Comparison of ENCODE assay signal across 19 cellular contexts in genomic region chr5:125465703-125466102, GRCh38.
"Had no signal": no experiment of that assay in that cellular context is flagged by ENCODE, and none has a peak within 500 bp of the region (broad histone marks: within the 10 kb centered on the region; RNA-seq: fewer than 3 reads in every experiment).

No MANE protein-coding gene starts in this region.

- H3K36me3 Mint-ChIP-seq: naive thymus-derived CD4-positive, alpha-beta T cell had no signal

- H3K9me3 ChIP-seq: heart left ventricle, right atrium auricular region, sigmoid colon, stomach, thoracic aorta, transverse colon had no signal

- H3K27me3 Mint-ChIP-seq: naive thymus-derived CD4-positive, alpha-beta T cell had no signal

- H3K27ac Mint-ChIP-seq: endodermal cell; naive thymus-derived CD4-positive, alpha-beta T cell had no signal

- H3K4me3 ChIP-seq: coronary artery, heart left ventricle, right atrium auricular region, sigmoid colon, skin epidermis, stomach, thoracic aorta, transverse colon had no signal

- H3K4me3 Mint-ChIP-seq: endodermal cell; naive thymus-derived CD4-positive, alpha-beta T cell had no signal

- H3K4me1 Mint-ChIP-seq: naive thymus-derived CD4-positive, alpha-beta T cell had no signal

- H3K27ac ChIP-seq: coronary artery, heart left ventricle, sigmoid colon, skin epidermis, stomach, thoracic aorta, transverse colon had no signal

- ATAC-seq: heart left ventricle; naive thymus-derived CD4-positive, alpha-beta T cell had no signal

- H3K27me3 ChIP-seq: heart left ventricle, right atrium auricular region, sigmoid colon, stomach, transverse colon had no signal

- H3K4me1 ChIP-seq: heart left ventricle, right atrium auricular region, sigmoid colon, stomach, transverse colon had no signal

- H3K36me3 ChIP-seq: heart left ventricle, right atrium auricular region, sigmoid colon, stomach, thoracic aorta, transverse colon had no signal

- DNase-seq: effector CD4-positive, alpha-beta T cell; endodermal cell; erythroblast; foreskin melanocyte; heart left ventricle; hippocampal formation; kidney glomerular epithelial cell; mammary epithelial cell; naive thymus-derived CD4-positive, alpha-beta T cell; posterior cingulate gyrus; sigmoid colon; stimulated activated naive CD4-positive, alpha-beta T cell; stomach; substantia nigra; transverse colon had no signal
